Comparison of ENCODE assay signal across 22 cellular contexts in genomic region chr14:104037903-104038302, GRCh38. TPM values are rescaled to one million over a fixed set of nuclear protein-coding genes. Genes with fewer than 3 reads are reported as not detected.
DNase-seq lines count a peak whose midpoint lies in the region; ATAC-seq, FAIRE-seq and TF ChIP-seq lines count a peak whose summit lies in the region.
"Had no signal": no experiment of that assay in that cellular context is flagged by ENCODE, and none has a peak within 500 bp of the region (broad histone marks: within the 10 kb centered on the region; RNA-seq: fewer than 3 reads in every experiment).

No MANE protein-coding gene starts in this region.

- peak; percentile 53 for DNase-seq in Right ventricle myocardium superior
- DNase-seq in cardiac septum (ENCODE audit: low spot score) = no peak
- peak in 4 of 5 donors; percentile 20 to 71 (median 46) for DNase-seq in heart left ventricle
- peak; percentile 14 for DNase-seq in midbrain (lab: John Stamatoyannopoulos, UW)
- DNase-seq in PC-3 = no peak
- no peak for DNase-seq in D721Med (ENCODE audit: insufficient read length, low spot score)
- DNase-seq in NCI-H1105 (lab: John Stamatoyannopoulos, UW) = no peak
- no peak for DNase-seq in activated CD4-positive, alpha-beta T cell treated with anti-CD3 and anti-CD28 coated beads, Interleukin-2, amount 10 ng/mL, durations not matched to agents 7 days and 5 days
- DNase-seq: 8988T, DMS53, GF-D8, Kasumi-1, MM.1S, NCI-H1048, NCI-H1436, NCI-H187 treated with DMSO at 0.1 percent for 48 hours, NCI-H2107, NCI-H510A had no signal

- no peaks in the 10 kb centered on the region for H3K9me3 Mint-ChIP-seq in activated CD4-positive, alpha-beta T cell treated with anti-CD3 and anti-CD28 coated beads, Interleukin-2, amount 10 ng/mL, durations not matched to agents 7 days and 5 days
- H3K9me3 Mint-ChIP-seq: GM23338 had no signal

- H3K9me3 ChIP-seq in heart left ventricle (no peaks in the 10 kb centered on the region), PC-3 (ENCODE audit: low read length) (no peaks in the 10 kb centered on the region)
- H3K9me3 ChIP-seq: HAP-1 had no signal

- no peaks in the 10 kb centered on the region for H4K20me1 ChIP-seq in PC-3 (ENCODE audit: low read length)

- H3K4me3 Mint-ChIP-seq in activated CD4-positive, alpha-beta T cell treated with anti-CD3 and anti-CD28 coated beads, Interleukin-2, amount 10 ng/mL, durations not matched to agents 7 days and 5 days = no peak overlapping the region
- H3K4me3 Mint-ChIP-seq: GM23338 had no signal

- no peak overlapping the region for H3K27ac Mint-ChIP-seq in activated CD4-positive, alpha-beta T cell treated with anti-CD3 and anti-CD28 coated beads, Interleukin-2, amount 10 ng/mL, durations not matched to agents 7 days and 5 days
- H3K27ac Mint-ChIP-seq: GM23338 had no signal

- H3K4me1 ChIP-seq in heart left ventricle (peaks cover 0 to 10% (median 0%) of the 10 kb centered on the region in 12 donors), PC-3 (ENCODE audit: insufficient read depth, low read length) (no peaks in the 10 kb centered on the region)
- H3K4me1 ChIP-seq: HAP-1 had no signal

- POLR2A ChIA-PET in PC-3 (lab: Charles Lee; ENCODE audit: unreplicated experiment) = no interaction called here
- POLR2A ChIA-PET in activated CD4-positive, alpha-beta T cell treated with anti-CD3 and anti-CD28 coated beads, Interleukin-2, amount 10 ng/mL, durations not matched to agents 7 days and 5 days (lab: Charles Lee) = no interaction called here

- CTCF ChIA-PET in PC-3 (lab: Charles Lee) = no interaction called here
- CTCF ChIA-PET in activated CD4-positive, alpha-beta T cell treated with anti-CD3 and anti-CD28 coated beads, Interleukin-2, amount 10 ng/mL, durations not matched to agents 7 days and 5 days (lab: Charles Lee) = no interaction called here

- intact Hi-C loops in Right ventricle myocardium superior (cut with DNase I) = no loop called here
- intact Hi-C loops in cardiac septum (cut with DNase I) = no loop called here
- intact Hi-C loops in heart left ventricle (cut with DNase I) = no loop called here
- intact Hi-C loops in PC-3 (cut with micrococcal nuclease) = no loop called here

- H3K27me3 Mint-ChIP-seq in activated CD4-positive, alpha-beta T cell treated with anti-CD3 and anti-CD28 coated beads, Interleukin-2, amount 10 ng/mL, durations not matched to agents 7 days and 5 days = peaks cover 4% of the 10 kb centered on the region

- no peaks in the 10 kb centered on the region for H3K36me3 Mint-ChIP-seq in activated CD4-positive, alpha-beta T cell treated with anti-CD3 and anti-CD28 coated beads, Interleukin-2, amount 10 ng/mL, durations not matched to agents 7 days and 5 days (ENCODE audit: low read depth)

- no peak overlapping the region for H3K4me2 ChIP-seq in PC-3 (ENCODE audit: low read length)
- H3K4me2 ChIP-seq: GM23338 had no signal

- H3K27ac ChIP-seq in heart left ventricle (no peak overlapping the region), PC-3 (ENCODE audit: low read length) (no peak overlapping the region)
- H3K27ac ChIP-seq: RWPE1 had no signal

- no peak overlapping the region for H2AFZ ChIP-seq in PC-3 (ENCODE audit: low read length)

- H3K36me3 ChIP-seq in heart left ventricle (no peaks in the 10 kb centered on the region), PC-3 (ENCODE audit: low read depth, low read length) (no peaks in the 10 kb centered on the region)
- H3K36me3 ChIP-seq: HAP-1 had no signal

- H3K4me3 ChIP-seq in heart left ventricle (no peak overlapping the region), PC-3 (ENCODE audit: low read length) (no peak overlapping the region)
- H3K4me3 ChIP-seq: GM23338, HAP-1 had no signal

- peaks cover 0 to 3% (median 0%) of the 10 kb centered on the region in 9 donors for H3K27me3 ChIP-seq in heart left ventricle
- H3K27me3 ChIP-seq in PC-3 (ENCODE audit: low read length) = no peaks in the 10 kb centered on the region

- WGBS in heart left ventricle, 4 donors = 55 to 66% (median 57%) methylated on average over 2 to 3 of the region's 3 CpGs

- H3F3A ChIP-seq in PC-3 (ENCODE audit: low read length, unreplicated experiment) = no peaks in the 10 kb centered on the region

- no peaks in the 10 kb centered on the region for H3K9me2 ChIP-seq in PC-3 (replicated peaks; ENCODE audit: low read length)

- TF ChIP-seq CTCF in heart left ventricle (IDR thresholded peaks at IDR 0.05) (no peak), PC-3 (conservative IDR thresholded peaks at IDR 0.05; ENCODE audit: low read depth, low read length) (no peak), D721Med (IDR thresholded peaks at IDR 0.05; ENCODE audit: insufficient read depth, missing control alignments) (no peak)

- ATAC-seq in Right ventricle myocardium superior (ENCODE audit: poor library complexity) (peak; percentile 90), heart left ventricle (peak; percentile 70 to 88 (median 84)), PC-3 (no peak)
- ATAC-seq: GM23338, SK-N-SH treated with all-trans-retinoic acid at 6 μM for 48 hours had no signal

- TF ChIP-seq POLR2A in heart left ventricle (IDR thresholded peaks at IDR 0.05) = no peak

- H3K79me2 ChIP-seq in PC-3 (ENCODE audit: low read length) = no peaks in the 10 kb centered on the region

- H3K9ac ChIP-seq in PC-3 (ENCODE audit: low read length) = no peak overlapping the region

- BruUV-seq in PC-3 (replicated peaks; lab: Mats Ljungman, UMichigan) = no TSS peak

- FAIRE-seq in D721Med (lab: Jason Lieb, UNC) = no peak

- H3K4me1 Mint-ChIP-seq in activated CD4-positive, alpha-beta T cell treated with anti-CD3 and anti-CD28 coated beads, Interleukin-2, amount 10 ng/mL, durations not matched to agents 7 days and 5 days = no peaks in the 10 kb centered on the region
- H3K4me1 Mint-ChIP-seq: GM23338 had no signal

RNA-seq across cellular contexts. Expression of gene ASPG, which starts 47.6 kb away (rescaled TPM):
- total RNA-seq in Right ventricle myocardium superior (44.1 TPM), cardiac septum (4.4 TPM), heart left ventricle (10 to 100 TPM in 7 of 9 donors, 1 to 10 TPM in 2; 6.0 to 54.6 (median 16.3) TPM), PC-3 (2014; rRNA removed) (0.22 TPM in 1 of 2 replicates, not detected in the other)
- 10 to 100 TPM in 1 of 2 donors, 1 to 10 TPM in 1; 3.2 to 16.3 TPM for polyA plus RNA-seq in heart left ventricle
- not detected for total RNA-seq in activated CD4-positive, alpha-beta T cell treated with anti-CD3 and anti-CD28 coated beads, Interleukin-2, amount 10 ng/mL, durations not matched to agents 7 days and 5 days

Comparison
In these comparisons a context has a peak if more than half of its experiments do, and no peak if none do; other contexts are left out.
1. DNase-seq: peak in Right ventricle myocardium superior (single experiment), heart left ventricle (4 of 5) and midbrain (single experiment); none in cardiac septum (single experiment), PC-3 (single experiment), D721Med (single experiment), NCI-H1105 (single experiment) and activated CD4-positive, alpha-beta T cell treated with anti-CD3 and anti-CD28 coated beads, Interleukin-2, amount 10 ng/mL, durations not matched to agents 7 days and 5 days (single experiment).